ENCODE assay signal across 20 cellular contexts in the genomic region with DNA sequence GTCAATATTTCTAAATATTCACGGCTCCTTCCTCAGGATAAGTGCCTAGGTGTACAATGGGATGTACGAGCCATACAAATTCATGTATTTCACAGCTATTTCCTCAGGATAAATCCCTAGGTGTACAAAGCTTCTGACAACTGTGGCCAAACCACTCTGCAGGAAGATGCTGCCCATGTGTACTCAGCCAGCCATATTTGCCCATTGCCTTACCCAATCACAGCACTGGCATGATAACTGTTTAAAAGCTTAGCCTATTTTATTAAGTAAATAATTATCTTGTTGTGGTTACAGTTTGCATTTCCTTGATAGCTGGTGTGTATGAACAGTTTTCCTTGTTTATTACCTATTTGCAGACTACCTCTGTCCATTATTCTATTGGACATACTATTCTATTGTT. TPM values are rescaled to one million over a fixed set of nuclear protein-coding genes. Genes with fewer than 3 reads are reported as not detected.
DNase-seq lines count a peak whose midpoint lies in the region; ATAC-seq, FAIRE-seq and TF ChIP-seq lines count a peak whose summit lies in the region.
"Had no signal": no experiment of that assay in that cellular context is flagged by ENCODE, and none has a peak within 500 bp of the region (broad histone marks: within the 10 kb centered on the region; RNA-seq: fewer than 3 reads in every experiment).

No MANE protein-coding gene starts in this region.

- TF ChIP-seq POLR2A in H54 (IDR thresholded peaks at IDR 0.05; ENCODE audit: low read depth, low read length), result no peak
- no peak for TF ChIP-seq POLR2A in right lobe of liver (IDR thresholded peaks at IDR 0.05)

- no peak for TF ChIP-seq CTCF in CD8-positive, alpha-beta T cell (IDR thresholded peaks at IDR 0.05)
- no peak for TF ChIP-seq CTCF in right lobe of liver (IDR thresholded peaks at IDR 0.05)
- TF ChIP-seq CTCF in foreskin fibroblast (IDR thresholded peaks at IDR 0.05; ENCODE audit: low read depth, low read length), result no peak

- no peak overlapping the region for H3K27ac ChIP-seq in CD8-positive, alpha-beta T cell (ENCODE audit: low read depth, low read length)
- H3K27ac ChIP-seq in right lobe of liver, result peak overlapping the region in 1 of 3 donors; percentile 30
- H3K27ac ChIP-seq: GM23248, HL-60 had no signal

- peaks cover 23% of the 10 kb centered on the region for H3K4me1 Mint-ChIP-seq in CD8-positive, alpha-beta T cell (ENCODE audit: low read depth)
- peaks cover 19% of the 10 kb centered on the region for H3K4me1 Mint-ChIP-seq in T-helper 17 cell

- H3K9me3 Mint-ChIP-seq in CD8-positive, alpha-beta T cell, result no peaks in the 10 kb centered on the region
- H3K9me3 Mint-ChIP-seq: CD4-positive, CD25-positive, alpha-beta regulatory T cell had no signal

- intact Hi-C loops in CD8-positive, alpha-beta T cell (cut with DNase I, micrococcal nuclease), result no loop called here
- intact Hi-C loops in right lobe of liver (cut with DNase I), result no loop called here

- H3K9me3 ChIP-seq in CD8-positive, alpha-beta T cell (ENCODE audit: low read length), result no peaks in the 10 kb centered on the region
- H3K9me3 ChIP-seq in T-helper 17 cell (ENCODE audit: control insufficient read depth, low read length, poor library complexity, severe bottlenecking) (no peaks in the 10 kb centered on the region), right lobe of liver (no peaks in the 10 kb centered on the region)
- H3K9me3 ChIP-seq: BE2C, Caco-2 had no signal

- peak; percentile 20 for FAIRE-seq in H54 (lab: Jason Lieb, UNC)
- FAIRE-seq: A204.1, D721Med, G401.6, GM12891 had no signal

- POLR2A ChIA-PET in CD8-positive, alpha-beta T cell (lab: Charles Lee), result no interaction called here

- peaks cover 16% of the 10 kb centered on the region for H3K4me1 ChIP-seq in CD8-positive, alpha-beta T cell (ENCODE audit: insufficient read depth, low read length)
- peaks cover 0 to 39% (median 12%) of the 10 kb centered on the region in 4 donors for H3K4me1 ChIP-seq in right lobe of liver

- 87% methylated on average over 2 of the region's 2 CpGs for WGBS in right lobe of liver (ENCODE audit: insufficient coverage, low coverage, low lambda C conversion rate, missing lambda C conversion rate)

- H3K27me3 ChIP-seq in CD8-positive, alpha-beta T cell (ENCODE audit: insufficient read depth, low read length), result no peaks in the 10 kb centered on the region
- H3K27me3 ChIP-seq in right lobe of liver, result no peaks in the 10 kb centered on the region
- H3K27me3 ChIP-seq: BE2C had no signal

- peak overlapping the region; percentile 14 for H3K27ac Mint-ChIP-seq in CD8-positive, alpha-beta T cell
- H3K27ac Mint-ChIP-seq in T-helper 17 cell, result peak overlapping the region; percentile 14

- peaks cover 46% of the 10 kb centered on the region for H3K36me3 Mint-ChIP-seq in CD8-positive, alpha-beta T cell
- peaks cover 4% of the 10 kb centered on the region for H3K36me3 Mint-ChIP-seq in T-helper 17 cell (ENCODE audit: low read depth)

- no peak for DNase-seq in CD8-positive, alpha-beta T cell
- DNase-seq in H54 (ENCODE audit: insufficient read length, low spot score), result no peak
- DNase-seq in T-helper 17 cell, result no peak
- DNase-seq in right lobe of liver, result no peak
- no peak for DNase-seq in foreskin fibroblast
- DNase-seq: ACHN; BE2C; C1 segment of cervical spinal cord; Caco-2; CD4-positive, CD25-positive, alpha-beta regulatory T cell; GM23248; HCEC 1CT; IMR-90 had no signal

- no peak for ATAC-seq in CD8-positive, alpha-beta T cell
- ATAC-seq in T-helper 17 cell (no peak), right lobe of liver (peak in 3 of 4 donors; percentile 51 to 77 (median 62))
- ATAC-seq in activated CD4-positive, CD25-positive, alpha-beta regulatory T cell treated with anti-CD3 and anti-CD28 coated beads, Interleukin-2, amount 50 U/mL, for 24 hours, result no peak

- no peak overlapping the region for H3K4me3 ChIP-seq in CD8-positive, alpha-beta T cell (ENCODE audit: low read depth, low read length)
- H3K4me3 ChIP-seq in right lobe of liver (no peak overlapping the region), foreskin fibroblast (ENCODE audit: low read depth in 1 of 2, low read length in 2 of 2) (no peak overlapping the region)
- H3K4me3 ChIP-seq: GM23248 had no signal

- H3K27me3 Mint-ChIP-seq in CD8-positive, alpha-beta T cell (ENCODE audit: low read depth), result no peaks in the 10 kb centered on the region
- H3K27me3 Mint-ChIP-seq in T-helper 17 cell, result no peaks in the 10 kb centered on the region
- H3K27me3 Mint-ChIP-seq: CD4-positive, CD25-positive, alpha-beta regulatory T cell had no signal

- CTCF ChIA-PET in CD8-positive, alpha-beta T cell (lab: Charles Lee), result no interaction called here

- H3K36me3 ChIP-seq in CD8-positive, alpha-beta T cell (ENCODE audit: insufficient read depth, low read length), result peaks cover 4% of the 10 kb centered on the region
- H3K36me3 ChIP-seq in right lobe of liver, result peaks cover 0 to 5% (median 0%) of the 10 kb centered on the region in 4 donors

- no peak overlapping the region for H3K4me3 Mint-ChIP-seq in CD8-positive, alpha-beta T cell
- no peak overlapping the region for H3K4me3 Mint-ChIP-seq in T-helper 17 cell

RNA-seq across cellular contexts. Expression of a gene that starts 35.1 kb away (rescaled TPM):
- not detected for total RNA-seq in CD8-positive, alpha-beta T cell
- not detected for total RNA-seq in T-helper 17 cell
- total RNA-seq in right lobe of liver, result not detected
- total RNA-seq: Caco-2; CD4-positive, CD25-positive, alpha-beta regulatory T cell; GM23248; H4; IMR-90 had no signal

Comparison
In these comparisons a context has a peak if more than half of its experiments do, and no peak if none do; other contexts are left out.
1. ATAC-seq: peak in right lobe of liver (3 of 4); none in CD8-positive, alpha-beta T cell (single experiment), T-helper 17 cell (single experiment) and activated CD4-positive, CD25-positive, alpha-beta regulatory T cell treated with anti-CD3 and anti-CD28 coated beads, Interleukin-2, amount 50 U/mL, for 24 hours (0 of 2).